In the genomic region with DNA sequence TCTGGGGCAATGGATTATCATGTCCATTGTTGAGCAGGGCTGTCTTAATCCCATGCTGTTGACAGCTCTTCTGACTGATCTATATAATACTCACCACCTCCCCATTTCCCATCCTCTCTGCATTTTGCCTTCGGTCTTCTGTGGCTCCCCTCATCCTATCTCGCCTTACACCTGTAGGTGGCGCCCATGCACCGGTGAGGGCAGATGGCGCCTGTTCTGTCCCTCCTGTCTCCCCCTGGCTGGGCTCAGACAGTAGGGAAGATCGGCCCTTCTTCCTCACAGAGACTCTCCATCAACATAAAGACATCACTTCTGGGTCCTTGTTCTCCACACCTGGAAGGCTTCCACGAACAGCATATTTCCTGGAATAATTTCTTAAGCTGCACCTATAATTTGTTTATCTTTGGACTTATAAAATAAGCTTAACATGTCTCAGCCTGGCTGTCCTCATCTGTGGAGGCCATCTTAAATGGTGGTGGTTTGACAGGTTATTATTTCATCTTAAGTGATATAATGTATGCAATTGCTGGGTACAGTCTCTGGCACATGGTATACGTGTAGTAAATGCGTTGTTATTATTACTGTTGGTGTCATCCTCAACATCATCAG, we compare ENCODE assay signal across 8 cellular contexts. TPM values are rescaled to one million over a fixed set of nuclear protein-coding genes. Genes with fewer than 3 reads are reported as not detected.
DNase-seq lines count a peak whose midpoint lies in the region; TF ChIP-seq lines count a peak whose summit lies in the region.

No MANE protein-coding gene starts in this region.

- H3K9ac ChIP-seq in colonic mucosa (ENCODE audit: low read depth in 2 of 2, low read length in 2 of 2) = no peak overlapping the region

- intact Hi-C loops in activated CD4-positive, alpha-beta T cell treated with anti-CD3 and anti-CD28 coated beads, Interleukin-2, amount 10 ng/mL, durations not matched to agents 24 days and 14 days (cut with micrococcal nuclease) = loop anchor here (2.0 kb wide), 2 partner anchors 180 to 808 kb away; no protein-coding TSS in a partner anchor
- intact Hi-C loops in colonic mucosa (cut with DNase I) = loop anchor here (2.0 kb wide), 1 partner anchor 180 kb away; no protein-coding TSS in a partner anchor
- intact Hi-C loops in testis (cut with DNase I; ENCODE audit: low total_unique reads) = no loop called here

- H3K4me1 ChIP-seq in colonic mucosa (no peaks in the 10 kb centered on the region), testis (no peaks in the 10 kb centered on the region)

- H3K9me3 Mint-ChIP-seq in activated CD4-positive, alpha-beta T cell treated with anti-CD3 and anti-CD28 coated beads, Interleukin-2, amount 10 ng/mL, durations not matched to agents 24 days and 14 days = no peaks in the 10 kb centered on the region

- no peaks in the 10 kb centered on the region for H3K27me3 ChIP-seq in colonic mucosa
- H3K27me3 ChIP-seq in testis = no peaks in the 10 kb centered on the region

- H3K9me3 ChIP-seq in colonic mucosa (no peaks in the 10 kb centered on the region), testis (no peaks in the 10 kb centered on the region)

- H3K4me3 Mint-ChIP-seq in activated CD4-positive, alpha-beta T cell treated with anti-CD3 and anti-CD28 coated beads, Interleukin-2, amount 10 ng/mL, durations not matched to agents 24 days and 14 days = no peak overlapping the region

- 28% methylated on average over 9 of the region's 9 CpGs for WGBS in testis, 2 donors

- H3K27ac Mint-ChIP-seq in activated CD4-positive, alpha-beta T cell treated with anti-CD3 and anti-CD28 coated beads, Interleukin-2, amount 10 ng/mL, durations not matched to agents 24 days and 14 days = no peak overlapping the region

- peak; percentile 82 for DNase-seq in activated CD4-positive, alpha-beta T cell treated with anti-CD3 and anti-CD28 coated beads, Interleukin-2, amount 10 ng/mL, durations not matched to agents 24 days and 14 days
- no peak for DNase-seq in activated CD4-positive, alpha-beta T cell treated with anti-CD3 and anti-CD28 coated beads for 1 hour
- DNase-seq in H4 (ENCODE audit: low spot score) = peak; percentile 67
- peak; percentile 37 for DNase-seq in Jurkat, Clone E6-1 (ENCODE audit: low read depth, low spot score)
- peak; percentile 20 for DNase-seq in RWPE1 (ENCODE audit: low spot score)
- DNase-seq in colonic mucosa = peak; percentile 57
- DNase-seq in medulla oblongata (ENCODE audit: extremely low spot score) = peak; percentile 95
- DNase-seq in testis = peak; percentile 76

- H3K4me1 Mint-ChIP-seq in activated CD4-positive, alpha-beta T cell treated with anti-CD3 and anti-CD28 coated beads, Interleukin-2, amount 10 ng/mL, durations not matched to agents 24 days and 14 days = no peaks in the 10 kb centered on the region

- TF ChIP-seq CTCF in RWPE1 (conservative IDR thresholded peaks at IDR 0.05; ENCODE audit: low read depth) = peak; percentile 62
- peak; percentile 69 for TF ChIP-seq CTCF in colonic mucosa (IDR thresholded peaks at IDR 0.05)
- peak; percentile 29 to 72 (median 54) for TF ChIP-seq CTCF in testis (IDR thresholded peaks at IDR 0.05)

- TF ChIP-seq POLR2A in testis (IDR thresholded peaks at IDR 0.05) = no peak

- H3K36me3 ChIP-seq in colonic mucosa = no peaks in the 10 kb centered on the region
- no peaks in the 10 kb centered on the region for H3K36me3 ChIP-seq in testis (ENCODE audit: low read depth, missing control alignments)

- no peaks in the 10 kb centered on the region for H3K27me3 Mint-ChIP-seq in activated CD4-positive, alpha-beta T cell treated with anti-CD3 and anti-CD28 coated beads, Interleukin-2, amount 10 ng/mL, durations not matched to agents 24 days and 14 days

- CTCF ChIA-PET in RWPE1 (lab: Yijun Ruan, JAX) = interaction anchor here (0.6 to 1.2 kb wide), 4 partner anchors 52 to 217 kb away, joined by 3 to 5 read pairs (median 3); no protein-coding TSS in a partner anchor

- H3K4me3 ChIP-seq in Jurkat, Clone E6-1 (ENCODE audit: low read length) = no peak overlapping the region
- H3K4me3 ChIP-seq in colonic mucosa (no peak overlapping the region), testis (no peak overlapping the region)

- H3K36me3 Mint-ChIP-seq in activated CD4-positive, alpha-beta T cell treated with anti-CD3 and anti-CD28 coated beads, Interleukin-2, amount 10 ng/mL, durations not matched to agents 24 days and 14 days (ENCODE audit: low read depth) = no peaks in the 10 kb centered on the region

- POLR2A ChIA-PET in RWPE1 (lab: Yijun Ruan, JAX; ENCODE audit: low non-redundant PET) = no interaction called here

- H3K27ac ChIP-seq in RWPE1 = no peak overlapping the region
- H3K27ac ChIP-seq in colonic mucosa = no peak overlapping the region
- H3K27ac ChIP-seq in testis = no peak overlapping the region

RNA-seq across cellular contexts. Expression of a gene that starts 10.9 kb away (rescaled TPM):
- total RNA-seq in activated CD4-positive, alpha-beta T cell treated with anti-CD3 and anti-CD28 coated beads, Interleukin-2, amount 10 ng/mL, durations not matched to agents 24 days and 14 days = 0.12 TPM in 1 of 2 replicates, not detected in the other
- total RNA-seq in H4 (2014; rRNA removed; shearing (Covaris generic)) = 0.08 TPM in 1 of 2 replicates, not detected in the other
- not detected for polyA plus RNA-seq in Jurkat, Clone E6-1 (2012; ENCODE audit: insufficient read depth, insufficient read length)
- total RNA-seq in colonic mucosa (not detected), testis (under 1 TPM; 0.16 to 0.37 TPM)
- polyA plus RNA-seq in testis (ENCODE audit: insufficient read depth, low read depth, low replicate concordance) = 0.88 TPM
